ENCODE assay signal across 8 cellular contexts in genomic region chr22:49929553-49929979, GRCh38. TPM values are rescaled to one million over a fixed set of nuclear protein-coding genes. Genes with fewer than 3 reads are reported as not detected.
A peak's percentile ranks its signal among the peaks of the same experiment; 100 is the strongest.
DNase-seq lines count a peak whose midpoint lies in the region; ATAC-seq and TF ChIP-seq lines count a peak whose summit lies in the region.

No MANE protein-coding gene starts in this region.

- peaks cover 48% of the 10 kb centered on the region for H3K4me1 Mint-ChIP-seq in activated CD4-positive, alpha-beta memory T cell treated with anti-CD3 and anti-CD28 coated beads for 36 hours (ENCODE audit: low read depth)
- peaks cover 28% of the 10 kb centered on the region for H3K4me1 Mint-ChIP-seq in nephron progenitor cell

- POLR2A ChIA-PET in activated CD4-positive, alpha-beta memory T cell treated with anti-CD3 and anti-CD28 coated beads for 36 hours (lab: Charles Lee), result interaction anchor here (2.3 kb wide), 1 partner anchor 33 kb away, joined by 10 read pairs; no protein-coding TSS in a partner anchor

- H3K27me3 ChIP-seq in endocrine pancreas (ENCODE audit: control insufficient read depth, insufficient read depth, low read length) (no peaks in the 10 kb centered on the region), suprapubic skin (peaks cover 5% of the 10 kb centered on the region)

- H3K36me3 ChIP-seq in endocrine pancreas (ENCODE audit: control insufficient read depth, insufficient read depth, low read length) (no peaks in the 10 kb centered on the region), suprapubic skin (peaks cover 7% of the 10 kb centered on the region)

- CTCF ChIA-PET in activated CD4-positive, alpha-beta memory T cell treated with anti-CD3 and anti-CD28 coated beads for 36 hours (lab: Charles Lee), result interaction anchor here (0.6 to 5.0 kb wide), 12 partner anchors 15 to 596 kb away, joined by 3 to 95 read pairs (median 6); partner anchors contain the start of gene SCO2

- no peak for TF ChIP-seq EP300 in suprapubic skin (IDR thresholded peaks at IDR 0.05)

- ATAC-seq in HG03457 (IDR thresholded peaks at IDR 0.05; ENCODE audit: unreplicated experiment), result no peak

- H3K4me3 ChIP-seq in endocrine pancreas (ENCODE audit: control insufficient read depth, insufficient read depth, low read length), result no peak overlapping the region
- peak overlapping the region; percentile 26 for H3K4me3 ChIP-seq in suprapubic skin

- H3K9me3 Mint-ChIP-seq in activated CD4-positive, alpha-beta memory T cell treated with anti-CD3 and anti-CD28 coated beads for 36 hours, result no peaks in the 10 kb centered on the region
- H3K9me3 Mint-ChIP-seq in nephron progenitor cell, result no peaks in the 10 kb centered on the region

- TF ChIP-seq CTCF in nephron progenitor cell (IDR thresholded peaks at IDR 0.05) (peak; percentile 51), suprapubic skin (IDR thresholded peaks at IDR 0.05) (peak; percentile 92 to 94)

- no peak overlapping the region for H3K4me3 Mint-ChIP-seq in activated CD4-positive, alpha-beta memory T cell treated with anti-CD3 and anti-CD28 coated beads for 36 hours
- H3K4me3 Mint-ChIP-seq in nephron progenitor cell, result no peak overlapping the region

- TF ChIP-seq POLR2A in suprapubic skin (IDR thresholded peaks at IDR 0.05), result no peak

- peak overlapping the region; percentile 19 for H3K9ac ChIP-seq in endocrine pancreas (ENCODE audit: control insufficient read depth, insufficient read depth, low read length)

- intact Hi-C loops in activated CD4-positive, alpha-beta memory T cell treated with anti-CD3 and anti-CD28 coated beads for 36 hours (cut with micrococcal nuclease), result loop anchor here (1.0 to 5.0 kb wide), 2 partner anchors 101 to 218 kb away; no protein-coding TSS in a partner anchor

- DNase-seq in SIG-M5 treated with dmso at 0.1 percent for 504 hours (lab: John Stamatoyannopoulos, UW; ENCODE audit: unreplicated experiment) (peak; percentile 7), SIG-M5 (lab: John Stamatoyannopoulos, UW) (no peak), NAMALWA (ENCODE audit: low spot score) (peak; percentile 85), nephron progenitor cell (peak; percentile 89), suprapubic skin (ENCODE audit: low spot score in 2 of 2) (no peak)
- peak; percentile 80 for DNase-seq in activated CD4-positive, alpha-beta memory T cell treated with anti-CD3 and anti-CD28 coated beads for 36 hours

- no peak overlapping the region for H3K27ac ChIP-seq in suprapubic skin

- H3K27ac Mint-ChIP-seq in activated CD4-positive, alpha-beta memory T cell treated with anti-CD3 and anti-CD28 coated beads for 36 hours, result no peak overlapping the region
- H3K27ac Mint-ChIP-seq in nephron progenitor cell, result no peak overlapping the region

- H3K4me1 ChIP-seq in endocrine pancreas (ENCODE audit: control insufficient read depth, insufficient read depth, low read length) (no peaks in the 10 kb centered on the region), suprapubic skin (peaks cover 58% of the 10 kb centered on the region)

- no peaks in the 10 kb centered on the region for H3K27me3 Mint-ChIP-seq in activated CD4-positive, alpha-beta memory T cell treated with anti-CD3 and anti-CD28 coated beads for 36 hours
- peaks cover 30% of the 10 kb centered on the region for H3K27me3 Mint-ChIP-seq in nephron progenitor cell (ENCODE audit: low read depth, poor library complexity)

- H3K9me3 ChIP-seq in endocrine pancreas (ENCODE audit: control insufficient read depth, low read length) (no peaks in the 10 kb centered on the region), suprapubic skin (no peaks in the 10 kb centered on the region)

- H3K36me3 Mint-ChIP-seq in activated CD4-positive, alpha-beta memory T cell treated with anti-CD3 and anti-CD28 coated beads for 36 hours, result peaks cover 13% of the 10 kb centered on the region
- H3K36me3 Mint-ChIP-seq in nephron progenitor cell (ENCODE audit: low read depth), result peaks cover 5% of the 10 kb centered on the region

- WGBS in suprapubic skin, result no CpG with 5 or more reads among the region's 42 CpGs

RNA-seq across cellular contexts. Expression of gene CRELD2, which starts 11.1 kb away (rescaled TPM):
- 10 to 100 TPM; 29.8 to 30.7 TPM for total RNA-seq in activated CD4-positive, alpha-beta memory T cell treated with anti-CD3 and anti-CD28 coated beads for 36 hours
- 10 to 100 TPM in 3 of 4 donors, 1 to 10 TPM in 1; 9.3 to 29.4 (median 21.5) TPM for total RNA-seq in suprapubic skin

RNA-seq across cellular contexts. Expression of gene ALG12, which starts 11.3 kb away (rescaled TPM):
- 10 to 100 TPM; 12.4 to 13.8 TPM for total RNA-seq in activated CD4-positive, alpha-beta memory T cell treated with anti-CD3 and anti-CD28 coated beads for 36 hours
- 10 to 100 TPM; 13.2 to 23.8 (median 16.8) TPM for total RNA-seq in suprapubic skin

RNA-seq across cellular contexts. Expression of gene PIM3, which starts 31.0 kb away (rescaled TPM):
- 100 to 1,000 TPM; 222 to 231 TPM for total RNA-seq in activated CD4-positive, alpha-beta memory T cell treated with anti-CD3 and anti-CD28 coated beads for 36 hours
- 100 to 1,000 TPM; 103 to 202 (median 143) TPM for total RNA-seq in suprapubic skin

Comparison
In these comparisons a context has a peak if more than half of its experiments do, and no peak if none do; other contexts are left out.
1. DNase-seq: peak in SIG-M5 treated with dmso at 0.1 percent for 504 hours (single experiment), NAMALWA (single experiment), activated CD4-positive, alpha-beta memory T cell treated with anti-CD3 and anti-CD28 coated beads for 36 hours (single experiment) and nephron progenitor cell (single experiment); none in SIG-M5 (single experiment) and suprapubic skin (0 of 2).